In genomic region chr6:12403201-12403826, GRCh38 we compare ENCODE assay signal across 15 cellular contexts.
DNase-seq lines count a peak whose midpoint lies in the region; ATAC-seq and TF ChIP-seq lines count a peak whose summit lies in the region.
"Had no signal": no experiment of that assay in that cellular context is flagged by ENCODE, and none has a peak within 500 bp of the region (broad histone marks: within the 10 kb centered on the region; RNA-seq: fewer than 3 reads in every experiment).

No MANE protein-coding gene starts in this region.

- DNase-seq in EH (ENCODE audit: low read depth) (peak; percentile 77), PC-3 (peak; percentile 68), epithelial cell of prostate (ENCODE audit: low read depth, low spot score) (peak; percentile 18), osteocyte (ENCODE audit: extremely low spot score, unreplicated experiment) (no peak), endodermal cell (no peak), NOMO-1 treated with dmso at 0.1 percent for 144 hours (lab: John Stamatoyannopoulos, UW; ENCODE audit: unreplicated experiment) (no peak), upper lobe of right lung (no peak), Calu3 (no peak)
- DNase-seq: activated CD4-positive, alpha-beta T cell treated with anti-CD3 and anti-CD28 coated beads, Interleukin-2, amount 50 U/mL, for 48 hours; activated naive CD4-positive, alpha-beta T cell treated with anti-CD3 and anti-CD28 coated beads for 36 hours; CD8-positive, alpha-beta memory T cell; naive thymus-derived CD4-positive, alpha-beta T cell; NCI-H146; NCI-H748 treated with DMSO at 0.1 percent for 48 hours had no signal

- H3K36me3 ChIP-seq in PC-3 (ENCODE audit: low read depth, low read length) (no peaks in the 10 kb centered on the region), endodermal cell (ENCODE audit: control insufficient read depth, insufficient read depth, low read length) (no peaks in the 10 kb centered on the region), upper lobe of right lung (no peaks in the 10 kb centered on the region)
- H3K36me3 ChIP-seq: vagina had no signal

- no peak overlapping the region for H3K4me3 ChIP-seq in PC-3 (ENCODE audit: low read length)
- H3K4me3 ChIP-seq in endodermal cell (ENCODE audit: low read length): no peak overlapping the region
- no peak overlapping the region for H3K4me3 ChIP-seq in upper lobe of right lung
- H3K4me3 ChIP-seq: vagina had no signal

- intact Hi-C loops in PC-3 (cut with micrococcal nuclease) (loop anchor here (5.0 kb wide), 1 partner anchor 769 kb away; no protein-coding TSS in a partner anchor), upper lobe of right lung (cut with DNase I) (no loop called here), Calu3 (cut with micrococcal nuclease; ENCODE audit: unreplicated experiment) (no loop called here)

- no peaks in the 10 kb centered on the region for H3K9me2 ChIP-seq in PC-3 (replicated peaks; ENCODE audit: low read length)

- TF ChIP-seq CTCF in PC-3 (conservative IDR thresholded peaks at IDR 0.05; ENCODE audit: low read depth, low read length) (no peak), osteocyte (IDR thresholded peaks at IDR 0.05) (no peak), endodermal cell (conservative IDR thresholded peaks at IDR 0.05) (no peak), upper lobe of right lung (IDR thresholded peaks at IDR 0.05) (no peak), Calu3 (IDR thresholded peaks at IDR 0.05; ENCODE audit: unreplicated experiment) (no peak)

- no peaks in the 10 kb centered on the region for H3F3A ChIP-seq in PC-3 (ENCODE audit: low read length, unreplicated experiment)

- H3K9me3 Mint-ChIP-seq in osteocyte (ENCODE audit: unreplicated experiment) (peaks cover 14% of the 10 kb centered on the region), endodermal cell (no peaks in the 10 kb centered on the region), Calu3 (ENCODE audit: low read depth, unreplicated experiment) (no peaks in the 10 kb centered on the region)
- H3K9me3 Mint-ChIP-seq: activated naive CD4-positive, alpha-beta T cell treated with anti-CD3 and anti-CD28 coated beads for 36 hours; CD8-positive, alpha-beta memory T cell had no signal

- H3K4me1 Mint-ChIP-seq in osteocyte (ENCODE audit: unreplicated experiment) (peaks cover 14% of the 10 kb centered on the region), endodermal cell (peaks cover 5% of the 10 kb centered on the region), Calu3 (ENCODE audit: low read depth, unreplicated experiment) (no peaks in the 10 kb centered on the region)
- H3K4me1 Mint-ChIP-seq: CD8-positive, alpha-beta memory T cell; naive thymus-derived CD4-positive, alpha-beta T cell had no signal

- WGBS in endodermal cell (ENCODE audit: insufficient coverage in 1 of 2, insufficient read length in 1 of 2), 2 experiments: 87 to 100% methylated on average over 1 to 2 of the region's 2 CpGs

- BruUV-seq in PC-3 (replicated peaks; lab: Mats Ljungman, UMichigan) (no TSS peak), Calu3 (replicated peaks; lab: Mats Ljungman, UMichigan) (no TSS peak)

- POLR2A ChIA-PET in PC-3 (lab: Charles Lee; ENCODE audit: unreplicated experiment): no interaction called here

- ATAC-seq in PC-3: peak; percentile 74
- ATAC-seq in upper lobe of right lung: no peak
- ATAC-seq: naive thymus-derived CD4-positive, alpha-beta T cell had no signal

- CTCF ChIA-PET in PC-3 (lab: Charles Lee): no interaction called here
- CTCF ChIA-PET in Calu3 (lab: Charles Lee): no interaction called here

- H3K27me3 ChIP-seq in PC-3 (ENCODE audit: low read length): no peaks in the 10 kb centered on the region
- no peaks in the 10 kb centered on the region for H3K27me3 ChIP-seq in endodermal cell (ENCODE audit: control insufficient read depth, insufficient read depth, low read length, poor library complexity, severe bottlenecking)
- no peaks in the 10 kb centered on the region for H3K27me3 ChIP-seq in upper lobe of right lung
- H3K27me3 ChIP-seq: vagina had no signal

- no peak overlapping the region for H3K27ac ChIP-seq in PC-3 (ENCODE audit: low read length)
- peak overlapping the region; percentile 40 for H3K27ac ChIP-seq in epithelial cell of prostate
- no peak overlapping the region for H3K27ac ChIP-seq in endodermal cell (ENCODE audit: low read depth, low read length)
- H3K27ac ChIP-seq in upper lobe of right lung: no peak overlapping the region
- H3K27ac ChIP-seq: vagina had no signal

- H4K20me1 ChIP-seq in PC-3 (ENCODE audit: low read length): no peaks in the 10 kb centered on the region

- H3K79me2 ChIP-seq in PC-3 (ENCODE audit: low read length): no peaks in the 10 kb centered on the region

- peak overlapping the region; percentile 40; the same call in 1 of the 2 replicates for H2AFZ ChIP-seq in PC-3 (ENCODE audit: low read length)

- no peaks in the 10 kb centered on the region for H3K9me3 ChIP-seq in PC-3 (ENCODE audit: low read length)
- peaks cover 7% of the 10 kb centered on the region for H3K9me3 ChIP-seq in endodermal cell (ENCODE audit: control insufficient read depth, low read length)
- H3K9me3 ChIP-seq in upper lobe of right lung: no peaks in the 10 kb centered on the region
- H3K9me3 ChIP-seq: vagina had no signal

- H3K9ac ChIP-seq in PC-3 (ENCODE audit: low read length) (no peak overlapping the region), endodermal cell (ENCODE audit: extremely low read depth, low read length, poor library complexity, severe bottlenecking) (no peak overlapping the region)

- H3K27me3 Mint-ChIP-seq in osteocyte (ENCODE audit: unreplicated experiment) (no peaks in the 10 kb centered on the region), endodermal cell (ENCODE audit: insufficient read depth) (peaks cover 3% of the 10 kb centered on the region), Calu3 (ENCODE audit: unreplicated experiment) (no peaks in the 10 kb centered on the region)

- H3K36me3 Mint-ChIP-seq in osteocyte (ENCODE audit: unreplicated experiment) (no peaks in the 10 kb centered on the region), endodermal cell (ENCODE audit: low read depth) (no peaks in the 10 kb centered on the region), Calu3 (ENCODE audit: insufficient read depth, unreplicated experiment) (no peaks in the 10 kb centered on the region)
- H3K36me3 Mint-ChIP-seq: CD8-positive, alpha-beta memory T cell; naive thymus-derived CD4-positive, alpha-beta T cell had no signal

- peak overlapping the region; percentile 8 for H3K27ac Mint-ChIP-seq in osteocyte (ENCODE audit: unreplicated experiment)
- no peak overlapping the region for H3K27ac Mint-ChIP-seq in endodermal cell
- H3K27ac Mint-ChIP-seq in Calu3 (ENCODE audit: unreplicated experiment): no peak overlapping the region
- H3K27ac Mint-ChIP-seq: activated naive CD4-positive, alpha-beta T cell treated with anti-CD3 and anti-CD28 coated beads for 36 hours; CD8-positive, alpha-beta memory T cell; naive thymus-derived CD4-positive, alpha-beta T cell had no signal

- H3K4me2 ChIP-seq in PC-3 (ENCODE audit: low read length): no peak overlapping the region

- H3K4me3 Mint-ChIP-seq in osteocyte (ENCODE audit: unreplicated experiment): no peak overlapping the region
- no peak overlapping the region for H3K4me3 Mint-ChIP-seq in endodermal cell
- no peak overlapping the region for H3K4me3 Mint-ChIP-seq in Calu3 (ENCODE audit: low read depth, unreplicated experiment)
- H3K4me3 Mint-ChIP-seq: activated naive CD4-positive, alpha-beta T cell treated with anti-CD3 and anti-CD28 coated beads for 36 hours; CD8-positive, alpha-beta memory T cell; naive thymus-derived CD4-positive, alpha-beta T cell had no signal

- H3K4me1 ChIP-seq in PC-3 (ENCODE audit: insufficient read depth, low read length) (peaks cover 15% of the 10 kb centered on the region), endodermal cell (ENCODE audit: control insufficient read depth, insufficient read depth, low read length) (no peaks in the 10 kb centered on the region), upper lobe of right lung (peaks cover 3% of the 10 kb centered on the region)
- H3K4me1 ChIP-seq: vagina had no signal

Comparison
In these comparisons a context has a peak if more than half of its experiments do, and no peak if none do; other contexts are left out.
1. DNase-seq: peak in EH (single experiment), PC-3 (single experiment) and epithelial cell of prostate (single experiment); none in osteocyte (single experiment), endodermal cell (single experiment), NOMO-1 treated with dmso at 0.1 percent for 144 hours (single experiment), upper lobe of right lung (single experiment) and Calu3 (single experiment).